Comparison of ENCODE assay signal across 4 cellular contexts in genomic region chr22:44842417-44842816, GRCh38.
TF ChIP-seq lines count a peak whose summit lies in the region.

No MANE protein-coding gene starts in this region.

TF ChIP-seq in SK-N-SH, 30 proteins besides CTCF, POLR2A, EP300 and RAD21 (continued from another document):
- TF ChIP-seq ZBTB33 (IDR thresholded peaks at IDR 0.05; ENCODE audit: borderline replicate concordance, low read depth) (no peak), RFX5 (IDR thresholded peaks at IDR 0.05; ENCODE audit: low read length) (no peak), USF1 (IDR thresholded peaks at IDR 0.05; ENCODE audit: borderline replicate concordance, low read depth) (no peak), POLR2AphosphoS5 (IDR thresholded peaks at IDR 0.05; ENCODE audit: low read depth, low read length) (no peak), ELF1 (IDR thresholded peaks at IDR 0.05) (no peak), GATA2 (CRISPR knock-in tag; IDR thresholded peaks at IDR 0.05) (no peak), TCF12 (IDR thresholded peaks at IDR 0.05) (no peak)
TF ChIP-seq in SK-N-SH: peak in this region for 0.

TF ChIP-seq in SK-N-SH treated with all-trans-retinoic acid at 6 μM for 48 hours, 23 proteins besides CTCF, POLR2A, EP300 and RAD21:
- TF ChIP-seq TSHZ2 (CRISPR knock-in tag; IDR thresholded peaks at IDR 0.05) (no peak), ARNTL (CRISPR knock-in tag; IDR thresholded peaks at IDR 0.05; ENCODE audit: borderline replicate concordance, low read depth) (no peak), CREB5 (CRISPR knock-in tag; IDR thresholded peaks at IDR 0.05; ENCODE audit: low read depth) (no peak)

TF ChIP-seq in GM12878, 131 proteins besides CTCF, POLR2A, EP300 and RAD21 (continued from another document):
- no peak for TF ChIP-seq ZBTB33 (IDR thresholded peaks at IDR 0.05)

TF ChIP-seq in HEK293T, 16 proteins besides CTCF, POLR2A, EP300 and RAD21 (continued from another document):
- TF ChIP-seq PKNOX1 (IDR thresholded peaks at IDR 0.05) (no peak), ZNF384 (IDR thresholded peaks at IDR 0.05) (no peak), LEF1 (IDR thresholded peaks at IDR 0.05; ENCODE audit: borderline replicate concordance) (no peak), SP1 (IDR thresholded peaks at IDR 0.05) (no peak), TARDBP (IDR thresholded peaks at IDR 0.05) (no peak), SUZ12 (IDR thresholded peaks at IDR 0.05) (no peak)
TF ChIP-seq in HEK293T: peak in this region for 0.
